Comparison of ENCODE assay signal across 8 cellular contexts in the genomic region with DNA sequence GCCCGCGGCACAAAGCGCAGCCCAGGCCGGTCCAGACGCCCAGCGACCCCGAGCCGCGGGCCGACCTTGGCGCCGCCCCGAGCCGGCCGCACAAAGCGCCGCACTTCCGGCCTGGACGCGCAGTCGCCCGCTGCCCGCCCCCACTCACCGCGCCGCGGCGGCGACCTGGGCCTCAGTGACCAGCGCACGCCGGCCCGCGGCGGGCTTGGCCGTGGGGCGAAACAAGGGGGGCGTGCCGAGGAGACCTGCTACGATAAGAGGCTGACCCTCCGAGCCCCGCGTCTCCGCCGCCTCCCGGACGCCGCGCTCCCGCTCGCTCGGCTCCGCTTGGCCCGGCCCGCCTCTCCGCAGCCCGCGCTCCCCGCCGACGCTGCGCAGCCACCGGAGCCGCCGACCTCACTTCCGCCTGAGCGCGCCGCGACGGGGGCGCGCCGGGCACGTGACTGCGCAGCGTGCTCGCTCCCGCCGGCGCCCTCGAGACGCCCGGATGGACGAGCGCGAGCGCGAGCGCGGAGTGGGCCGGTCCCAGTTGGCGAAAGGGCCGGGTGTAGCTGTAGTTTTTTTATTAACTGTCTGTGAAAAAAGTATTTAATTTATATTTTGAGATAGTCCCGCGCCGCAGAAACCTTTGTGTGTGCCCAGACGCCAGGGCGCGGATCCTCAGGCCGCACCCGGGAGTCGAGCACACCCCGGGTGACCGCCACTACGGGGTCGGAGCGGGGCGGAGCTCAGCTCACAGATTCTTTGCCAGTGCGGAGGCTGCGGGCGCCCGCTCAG. TPM values are rescaled to one million over a fixed set of nuclear protein-coding genes. Genes with fewer than 3 reads are reported as not detected.
A peak's percentile ranks its signal among the peaks of the same experiment; 100 is the strongest.
DNase-seq lines count a peak whose midpoint lies in the region; ATAC-seq, FAIRE-seq and TF ChIP-seq lines count a peak whose summit lies in the region.

TSS of gene FAM168B (minus strand) at position 395 of the 777 bp plus-strand sequence. CDS start 10,814 bp downstream, outside the sequence.

- H3K27me3 ChIP-seq in HUES6 (ENCODE audit: control insufficient read depth, insufficient read depth, low read length) (no peaks in the 10 kb centered on the region), mucosa of rectum (ENCODE audit: control insufficient read depth in 2 of 2, insufficient read depth in 2 of 2, low read length in 2 of 2) (no peaks in the 10 kb centered on the region)

- H4K20me1 ChIP-seq in OCI-LY7 (ENCODE audit: insufficient read depth, low read length), result 0 out of 2 replicates have a peak, but pooled peaks cover 8% of the 10 kb centered on the region

- peak within 1 kb of the TSS; percentile 97 for H3K4me3 ChIP-seq in HUES6 (ENCODE audit: low read depth, low read length)
- peak within 1 kb of the TSS; percentile 97 for H3K4me3 ChIP-seq in OCI-LY7 (ENCODE audit: low read depth, low read length, poor library complexity, severe bottlenecking)
- H3K4me3 ChIP-seq in mucosa of rectum (ENCODE audit: low read length in 2 of 2), result peak within 1 kb of the TSS; percentile 86 to 90

- H2AFZ ChIP-seq in OCI-LY7 (ENCODE audit: low read length), result peak within 1 kb of the TSS; percentile 57

- no peaks in the 10 kb centered on the region for H3K9me2 ChIP-seq in OCI-LY7 (ENCODE audit: insufficient read depth, low read length)

- H3K4me1 ChIP-seq in HUES6 (ENCODE audit: control insufficient read depth, insufficient read depth, low read length), result no peaks in the 10 kb centered on the region
- peaks cover 7% of the 10 kb centered on the region for H3K4me1 ChIP-seq in OCI-LY7 (ENCODE audit: insufficient read depth, low read length, poor library complexity, severe bottlenecking)
- peaks cover 3 to 8% of the 10 kb centered on the region in 2 donors for H3K4me1 ChIP-seq in mucosa of rectum (ENCODE audit: control insufficient read depth in 2 of 2, insufficient read depth in 2 of 2, low read length in 2 of 2)

- no TSS peak for BruUV-seq in OCI-LY7 (replicated peaks; lab: Mats Ljungman, UMichigan)

- H3K9me3 ChIP-seq in HUES6 (ENCODE audit: control insufficient read depth, insufficient read depth, low read depth, low read length) (no peaks in the 10 kb centered on the region), OCI-LY7 (ENCODE audit: low read length) (no peaks in the 10 kb centered on the region), mucosa of rectum (ENCODE audit: control insufficient read depth in 2 of 2, low read length in 2 of 2) (no peaks in the 10 kb centered on the region)

- H3K79me2 ChIP-seq in OCI-LY7 (ENCODE audit: insufficient read depth, low read depth, low read length), result peaks cover 46% of the 10 kb centered on the region

- no peak for FAIRE-seq in D721Med (lab: Jason Lieb, UNC)

- POLR2A ChIA-PET in OCI-LY7 (lab: Charles Lee), result interaction anchor here (0.6 to 1.4 kb wide), 8 partner anchors 9 to 493 kb away, joined by 3 to 18 read pairs (median 4); partner anchors contain the start of gene PLEKHB2

- peak; percentile 77 for ATAC-seq in GM21447 (IDR thresholded peaks at IDR 0.05; ENCODE audit: unreplicated experiment)

- peak within 1 kb of the TSS; percentile 98 for H3K27ac ChIP-seq in HUES6 (ENCODE audit: low read depth, low read length)
- peak within 1 kb of the TSS; percentile 63 for H3K27ac ChIP-seq in OCI-LY7 (ENCODE audit: low read depth, low read length, poor library complexity, severe bottlenecking)
- H3K27ac ChIP-seq in epithelial cell of prostate, result peak within 1 kb of the TSS; percentile 90
- H3K27ac ChIP-seq in mucosa of rectum (ENCODE audit: low read depth in 2 of 2, low read length in 2 of 2), result peak within 1 kb of the TSS; percentile 96 to 98

- TF ChIP-seq CTCF in D721Med (IDR thresholded peaks at IDR 0.05; ENCODE audit: insufficient read depth, missing control alignments) (no peak), OCI-LY7 (conservative IDR thresholded peaks at IDR 0.05; ENCODE audit: low read length) (no peak)

- CTCF ChIA-PET in OCI-LY7 (lab: Charles Lee; ENCODE audit: unreplicated experiment), result interaction anchor here (0.6 kb wide), 1 partner anchor 11 kb away, joined by 3 read pairs; no protein-coding TSS in a partner anchor

- peak within 1 kb of the TSS; percentile 80 for H3K4me2 ChIP-seq in OCI-LY7 (ENCODE audit: low read length)

- H3K9ac ChIP-seq in HUES6 (ENCODE audit: low read length) (peak within 1 kb of the TSS; percentile 100), mucosa of rectum (ENCODE audit: low read depth in 1 of 2, low read length in 2 of 2) (peak within 1 kb of the TSS; percentile 84 to 97)

- peak; percentile 70 for DNase-seq in D721Med (ENCODE audit: insufficient read length, low spot score)
- peak; percentile 92 for DNase-seq in OCI-LY7 (ENCODE audit: low spot score)
- peak; percentile 92 for DNase-seq in activated T-cell treated with anti-CD3 and anti-CD28 coated beads for 48 hours (ENCODE audit: low read depth)
- peak; percentile 61 for DNase-seq in epithelial cell of prostate (ENCODE audit: low read depth, low spot score)
- peak; percentile 88 for DNase-seq in stimulated activated CD8-positive, alpha-beta memory T cell treated with anti-CD3 and anti-CD28 coated beads, Interleukin-4, amount 100 ng/mL, for 48 hours

- intact Hi-C loops in OCI-LY7 (cut with micrococcal nuclease; ENCODE audit: unreplicated experiment), result loop anchor here (1.0 to 10.0 kb wide), 2 partner anchors 11 to 1552 kb away; no protein-coding TSS in a partner anchor

- H3K36me3 ChIP-seq in HUES6 (ENCODE audit: control insufficient read depth, insufficient read depth, low read length) (peaks cover 17% of the 10 kb centered on the region), OCI-LY7 (ENCODE audit: insufficient read depth, low read length) (peaks cover 35% of the 10 kb centered on the region), mucosa of rectum (ENCODE audit: control insufficient read depth in 2 of 2, insufficient read depth in 2 of 2, low read length in 2 of 2) (peaks cover 4 to 8% of the 10 kb centered on the region in 2 donors)

RNA-seq across cellular contexts. Expression of gene FAM168B, which starts in this region (rescaled TPM):
- total RNA-seq in OCI-LY7 (2014; rRNA removed; shearing (Covaris generic)), result 53.5 and 53.6 TPM in 2 replicates
- total RNA-seq in OCI-LY7 (2022), result 81.5 and 85.3 TPM in 2 replicates

Comparison
In these comparisons a context has a peak if more than half of its experiments do, and no peak if none do; other contexts are left out.
1. Peak in every context shown above with its lines: DNase-seq, ATAC-seq, H3K4me3 ChIP-seq and H3K27ac ChIP-seq.